In genomic region chr4:109378511-109378910, GRCh38 we compare ENCODE assay signal across 22 cellular contexts.
DNase-seq lines count a peak whose midpoint lies in the region.
"Had no signal": no experiment of that assay in that cellular context is flagged by ENCODE, and none has a peak within 500 bp of the region (broad histone marks: within the 10 kb centered on the region; RNA-seq: fewer than 3 reads in every experiment).

No MANE protein-coding gene starts in this region.

- DNase-seq in putamen (ENCODE audit: low spot score): peak; percentile 45
- DNase-seq in stimulated activated CD4-positive, alpha-beta T cell treated with anti-CD3 and anti-CD28 coated beads, Interleukin-2, amount 100 ng/mL, for 24 hours: no peak
- DNase-seq: 8988T; ACHN; AML-193; BE2C; C1 segment of cervical spinal cord; Caco-2; Calu3; CD4-positive, alpha-beta memory T cell; CD4-positive, alpha-beta T cell; CD4-positive, CD25-positive, alpha-beta regulatory T cell; CD8-positive, alpha-beta memory T cell; CD8-positive, alpha-beta T cell; COR-L47; DMS 273 treated with DMSO at 0.1 percent for 48 hours; DMS153; DMS53; DMS79; DMS79 treated with DMSO at 0.1 percent for 48 hours; DND-41; EL had no signal
